ENCODE assay signal across 9 cellular contexts in the genomic region with DNA sequence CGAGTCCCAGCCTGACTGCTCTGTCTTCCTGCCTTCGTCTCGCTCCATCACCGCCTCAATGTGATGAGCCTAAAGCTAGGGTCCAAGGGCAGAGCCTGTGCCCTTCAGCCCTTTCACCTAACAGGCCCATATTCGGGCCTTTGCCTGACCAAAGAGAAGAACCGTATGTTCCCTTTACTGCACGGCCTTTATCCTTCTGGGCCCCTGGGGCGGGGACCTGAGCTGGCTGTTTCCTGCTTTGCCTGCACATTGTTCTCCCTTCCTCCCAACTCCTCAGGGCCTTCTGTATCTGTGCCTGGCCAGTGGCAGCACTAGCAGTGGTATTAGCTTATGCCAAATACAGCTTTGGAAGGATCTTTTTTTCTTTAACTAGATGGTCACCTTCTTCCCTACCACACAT. TPM values are rescaled to one million over a fixed set of nuclear protein-coding genes. Genes with fewer than 3 reads are reported as not detected.
DNase-seq lines count a peak whose midpoint lies in the region; ATAC-seq and TF ChIP-seq lines count a peak whose summit lies in the region.
"Had no signal": no experiment of that assay in that cellular context is flagged by ENCODE, and none has a peak within 500 bp of the region (broad histone marks: within the 10 kb centered on the region; RNA-seq: fewer than 3 reads in every experiment).

No MANE protein-coding gene starts in this region.

- TF ChIP-seq POLR2A in testis (IDR thresholded peaks at IDR 0.05), result no peak

- no peak for DNase-seq in CD4-positive, alpha-beta T cell
- DNase-seq in activated naive CD8-positive, alpha-beta T cell treated with anti-CD3 and anti-CD28 coated beads, Interleukin-2, amount 50 U/mL, for 24 hours, result no peak
- no peak for DNase-seq in naive B cell
- DNase-seq in testis, result no peak
- DNase-seq in Calu3, result no peak
- no peak for DNase-seq in inferior parietal cortex (ENCODE audit: extremely low spot score)
- DNase-seq: NCI-H1930, T1000 had no signal

- intact Hi-C loops in CD4-positive, alpha-beta T cell (cut with DNase I, micrococcal nuclease), result no loop called here
- intact Hi-C loops in testis (cut with DNase I; ENCODE audit: low total_unique reads) (no loop called here), Calu3 (cut with micrococcal nuclease; ENCODE audit: unreplicated experiment) (no loop called here)

- no peaks in the 10 kb centered on the region for H3K27me3 Mint-ChIP-seq in CD4-positive, alpha-beta T cell
- no peaks in the 10 kb centered on the region for H3K27me3 Mint-ChIP-seq in activated naive CD8-positive, alpha-beta T cell treated with anti-CD3 and anti-CD28 coated beads, Interleukin-2, amount 50 U/mL, for 24 hours
- H3K27me3 Mint-ChIP-seq in naive B cell (no peaks in the 10 kb centered on the region), Calu3 (ENCODE audit: unreplicated experiment) (no peaks in the 10 kb centered on the region)

- no peaks in the 10 kb centered on the region for H3K9me3 ChIP-seq in CD4-positive, alpha-beta T cell (ENCODE audit: control insufficient read depth, low read length)
- H3K9me3 ChIP-seq in testis, result no peaks in the 10 kb centered on the region

- CTCF ChIA-PET in CD4-positive, alpha-beta T cell (lab: Charles Lee), result interaction anchor here (2.0 to 2.7 kb wide), 2 partner anchors 18 to 46 kb away, joined by 10 to 13 read pairs; partner anchors contain the start of gene SMARCC2
- CTCF ChIA-PET in Calu3 (lab: Charles Lee), result interaction anchor here (0.6 to 0.7 kb wide), 2 partner anchors 16 to 335 kb away, joined by 3 read pairs; partner anchors contain the start of gene ESYT1

- ATAC-seq in CD4-positive, alpha-beta T cell (ENCODE audit: poor library complexity), result no peak
- ATAC-seq in activated naive CD8-positive, alpha-beta T cell treated with anti-CD3 and anti-CD28 coated beads, Interleukin-2, amount 50 U/mL, for 24 hours, result no peak
- no peak for ATAC-seq in naive B cell (ENCODE audit: low read depth in 2 of 2)

- H3K4me3 ChIP-seq in testis, result no peak overlapping the region

- no peaks in the 10 kb centered on the region for H3K9me3 Mint-ChIP-seq in CD4-positive, alpha-beta T cell
- H3K9me3 Mint-ChIP-seq in activated naive CD8-positive, alpha-beta T cell treated with anti-CD3 and anti-CD28 coated beads, Interleukin-2, amount 50 U/mL, for 24 hours, result no peaks in the 10 kb centered on the region
- no peaks in the 10 kb centered on the region for H3K9me3 Mint-ChIP-seq in naive B cell
- H3K9me3 Mint-ChIP-seq in Calu3 (ENCODE audit: low read depth, unreplicated experiment), result no peaks in the 10 kb centered on the region

- peaks cover 42% of the 10 kb centered on the region for H3K4me1 Mint-ChIP-seq in CD4-positive, alpha-beta T cell (ENCODE audit: low read depth)
- H3K4me1 Mint-ChIP-seq in activated naive CD8-positive, alpha-beta T cell treated with anti-CD3 and anti-CD28 coated beads, Interleukin-2, amount 50 U/mL, for 24 hours, result peaks cover 16% of the 10 kb centered on the region
- H3K4me1 Mint-ChIP-seq in naive B cell (peaks cover 9 to 23% (median 19%) of the 10 kb centered on the region in 3 donors), Calu3 (ENCODE audit: low read depth, unreplicated experiment) (no peaks in the 10 kb centered on the region)

- H3K27me3 ChIP-seq in CD4-positive, alpha-beta T cell (ENCODE audit: control insufficient read depth, insufficient read depth, low read length), result no peaks in the 10 kb centered on the region
- no peaks in the 10 kb centered on the region for H3K27me3 ChIP-seq in testis

- POLR2A ChIA-PET in CD4-positive, alpha-beta T cell (lab: Charles Lee), result interaction anchor here (0.9 to 2.0 kb wide), 4 partner anchors 12 to 19 kb away, joined by 3 to 10 read pairs (median 5); partner anchors contain the start of genes ESYT1 and MYL6

- H3K36me3 Mint-ChIP-seq in CD4-positive, alpha-beta T cell (ENCODE audit: low read depth), result peaks cover 68% of the 10 kb centered on the region
- peaks cover 52% of the 10 kb centered on the region for H3K36me3 Mint-ChIP-seq in activated naive CD8-positive, alpha-beta T cell treated with anti-CD3 and anti-CD28 coated beads, Interleukin-2, amount 50 U/mL, for 24 hours (ENCODE audit: low read depth)
- H3K36me3 Mint-ChIP-seq in naive B cell (peaks cover 24 to 31% of the 10 kb centered on the region in 2 donors), Calu3 (ENCODE audit: insufficient read depth, unreplicated experiment) (peaks cover 38% of the 10 kb centered on the region)

- H3K36me3 ChIP-seq in testis (ENCODE audit: low read depth, missing control alignments), result no peaks in the 10 kb centered on the region

- no peak for TF ChIP-seq CTCF in CD4-positive, alpha-beta T cell (IDR thresholded peaks at IDR 0.05)
- no peak for TF ChIP-seq CTCF in testis (IDR thresholded peaks at IDR 0.05)
- no peak for TF ChIP-seq CTCF in Calu3 (IDR thresholded peaks at IDR 0.05; ENCODE audit: unreplicated experiment)

- no peak overlapping the region for H3K4me3 Mint-ChIP-seq in CD4-positive, alpha-beta T cell
- H3K4me3 Mint-ChIP-seq in activated naive CD8-positive, alpha-beta T cell treated with anti-CD3 and anti-CD28 coated beads, Interleukin-2, amount 50 U/mL, for 24 hours, result no peak overlapping the region
- H3K4me3 Mint-ChIP-seq in naive B cell (peak overlapping the region in 1 of 8 donors; percentile 6), Calu3 (ENCODE audit: low read depth, unreplicated experiment) (no peak overlapping the region)

- peak overlapping the region; percentile 81 for H3K27ac Mint-ChIP-seq in CD4-positive, alpha-beta T cell
- peak overlapping the region; percentile 68 for H3K27ac Mint-ChIP-seq in activated naive CD8-positive, alpha-beta T cell treated with anti-CD3 and anti-CD28 coated beads, Interleukin-2, amount 50 U/mL, for 24 hours
- H3K27ac Mint-ChIP-seq in naive B cell (peak overlapping the region in 5 of 6 donors; percentile 19 to 88 (median 44)), Calu3 (ENCODE audit: unreplicated experiment) (no peak overlapping the region)

- peaks cover 17% of the 10 kb centered on the region for H3K4me1 ChIP-seq in testis

- peak overlapping the region; percentile 7 for H3K27ac ChIP-seq in CD4-positive, alpha-beta T cell (ENCODE audit: low read depth, low read length)
- H3K27ac ChIP-seq in testis, result peak overlapping the region in 1 of 2 donors; percentile 53
- H3K27ac ChIP-seq: C4-2B had no signal

- WGBS in testis, 2 donors, result 75 to 77% methylated on average over 8 of the region's 8 CpGs

- BruUV-seq in Calu3 (replicated peaks; lab: Mats Ljungman, UMichigan), result no TSS peak

RNA-seq across cellular contexts. Expression of gene MYL6B, which starts 8.5 kb away (rescaled TPM):
- total RNA-seq in CD4-positive, alpha-beta T cell, result 1 to 10 TPM; 6.2 to 6.4 TPM
- polyA plus RNA-seq in naive B cell (ENCODE audit: low read depth in 6 of 6), result 10 to 100 TPM; 14.2 to 35.1 (median 20.2) TPM
- 100 to 1,000 TPM; 229 to 428 TPM for total RNA-seq in testis
- polyA plus RNA-seq in testis (ENCODE audit: insufficient read depth, low read depth, low replicate concordance), result 480 TPM
- total RNA-seq in Calu3 (2022), result 52.4 and 53.7 TPM in 2 replicates

RNA-seq across cellular contexts. Expression of gene MYL6, which starts 14.3 kb away (rescaled TPM):
- total RNA-seq in CD4-positive, alpha-beta T cell, result 100 to 1,000 TPM; 670 to 673 TPM
- 1,000 to 10,000 TPM; 1,680 to 2,679 (median 1,914) TPM for polyA plus RNA-seq in naive B cell (ENCODE audit: low read depth in 6 of 6)
- total RNA-seq in testis, result 1,000 to 10,000 TPM in 1 of 2 donors, 100 to 1,000 TPM in 1; 939 to 1,373 TPM
- polyA plus RNA-seq in testis (ENCODE audit: insufficient read depth, low read depth, low replicate concordance), result 1,271 TPM
- 1,037 and 1,130 TPM in 2 replicates for total RNA-seq in Calu3 (2022)

RNA-seq across cellular contexts. Expression of gene ESYT1, which starts 15.8 kb away (rescaled TPM):
- 10 to 100 TPM; 88.5 to 90.3 TPM for total RNA-seq in CD4-positive, alpha-beta T cell
- polyA plus RNA-seq in naive B cell (ENCODE audit: low read depth in 6 of 6) (100 to 1,000 TPM; 145 to 293 (median 196) TPM), testis (ENCODE audit: insufficient read depth, low read depth, low replicate concordance) (50.8 TPM)
- total RNA-seq in testis (10 to 100 TPM; 72.0 to 99.8 TPM), Calu3 (2022) (72.7 and 91.1 TPM in 2 replicates)

RNA-seq across cellular contexts. Expression of gene ZC3H10, which starts 25.8 kb away (rescaled TPM):
- 1 to 10 TPM; 6.3 to 8.9 TPM for total RNA-seq in CD4-positive, alpha-beta T cell
- polyA plus RNA-seq in naive B cell (ENCODE audit: low read depth in 6 of 6) (1 to 10 TPM; 1.0 to 7.8 (median 3.4) TPM), testis (ENCODE audit: insufficient read depth, low read depth, low replicate concordance) (12.4 TPM)
- total RNA-seq in testis (10 to 100 TPM; 16.2 to 20.6 TPM), Calu3 (2022) (6.6 and 8.2 TPM in 2 replicates)

RNA-seq across cellular contexts. Expression of gene RPL41, which starts 27.4 kb away (rescaled TPM):
- 1,000 to 10,000 TPM; 5,865 to 5,989 TPM for total RNA-seq in CD4-positive, alpha-beta T cell
- polyA plus RNA-seq in naive B cell (ENCODE audit: low read depth in 6 of 6) (1,000 to 10,000 TPM; 5,503 to 9,903 (median 8,851) TPM), testis (ENCODE audit: insufficient read depth, low read depth, low replicate concordance) (2,323 TPM)
- total RNA-seq in testis (1,000 to 10,000 TPM; 1,066 to 1,985 TPM), Calu3 (2022) (2,379 and 2,426 TPM in 2 replicates)
